In genomic region chr2:176699098-176699497, GRCh38 we compare ENCODE assay signal across 16 cellular contexts.
DNase-seq lines count a peak whose midpoint lies in the region; ATAC-seq and TF ChIP-seq lines count a peak whose summit lies in the region.
"Had no signal": no experiment of that assay in that cellular context is flagged by ENCODE, and none has a peak within 500 bp of the region (broad histone marks: within the 10 kb centered on the region; RNA-seq: fewer than 3 reads in every experiment).

No MANE protein-coding gene starts in this region.

- no peaks in the 10 kb centered on the region for H3K36me3 ChIP-seq in A673 (ENCODE audit: insufficient read depth, low read length, poor library complexity, severe bottlenecking)
- H3K36me3 ChIP-seq: BE2C had no signal

- no peaks in the 10 kb centered on the region for H3K9me3 Mint-ChIP-seq in nephron
- H3K9me3 Mint-ChIP-seq: CD4-positive, alpha-beta T cell; GM23338; HFFc6 had no signal

- ATAC-seq in SK-N-SH treated with all-trans-retinoic acid at 6 μM for 48 hours, result peak; percentile 44; the same call in 1 of the 3 replicates
- ATAC-seq: GM23338, HepG2 had no signal

- no peaks in the 10 kb centered on the region for H3K27me3 Mint-ChIP-seq in nephron (ENCODE audit: low read depth)

- H3K27ac ChIP-seq in A673 (ENCODE audit: low read depth, low read length, poor library complexity, severe bottlenecking), result peak overlapping the region; percentile 1

- H3K36me3 Mint-ChIP-seq in nephron (ENCODE audit: low read depth), result no peaks in the 10 kb centered on the region

- CTCF ChIA-PET in A673 (lab: Charles Lee) (no interaction called here), HEK293T (lab: Yijun Ruan, JAX) (interaction anchor here (1.2 kb wide), 1 partner anchor 45 kb away, joined by 5 read pairs; no protein-coding TSS in a partner anchor)

- no peak overlapping the region for H3K4me3 Mint-ChIP-seq in nephron
- H3K4me3 Mint-ChIP-seq: CD4-positive, alpha-beta T cell; GM23338; HFFc6 had no signal

- TF ChIP-seq CTCF in A673 (conservative IDR thresholded peaks at IDR 0.05; ENCODE audit: low read depth, low read length) (no peak), nephron (IDR thresholded peaks at IDR 0.05; ENCODE audit: unreplicated experiment in 3 of 3) (no peak)

- H3K27me3 ChIP-seq in A673 (replicated peaks; ENCODE audit: insufficient read depth, low read depth, low read length, poor library complexity), result no peaks in the 10 kb centered on the region
- H3K27me3 ChIP-seq: BE2C had no signal

- peaks cover 24% of the 10 kb centered on the region for H3K4me1 Mint-ChIP-seq in nephron

- DNase-seq in A673 (ENCODE audit: low spot score), result no peak
- no peak for DNase-seq in HEK293T (ENCODE audit: extremely low spot score)
- DNase-seq in KG1 (lab: John Stamatoyannopoulos, UW), result no peak
- DNase-seq in central memory CD4-positive, alpha-beta T cell, result no peak
- DNase-seq: ACHN; BE2C; C1 segment of cervical spinal cord; CD4-positive, alpha-beta T cell; DMS79 treated with DMSO at 0.1 percent for 48 hours; GF-D8; HCEC 1CT; HFFc6 had no signal

- intact Hi-C loops in A673 (cut with micrococcal nuclease; ENCODE audit: unreplicated experiment), result no loop called here

- peak overlapping the region; percentile 14 to 60 (median 43) for H3K27ac Mint-ChIP-seq in nephron
- H3K27ac Mint-ChIP-seq: CD4-positive, alpha-beta T cell; GM23338; HFFc6 had no signal

- H3K9me3 ChIP-seq in A673 (ENCODE audit: low read depth, low read length, poor library complexity, severe bottlenecking), result no peaks in the 10 kb centered on the region
- H3K9me3 ChIP-seq: BE2C had no signal

- no TSS peak for BruUV-seq in A673 (replicated peaks; lab: Mats Ljungman, UMichigan)

- peaks cover 74% of the 10 kb centered on the region for H3K4me1 ChIP-seq in A673 (ENCODE audit: insufficient read depth, low read length, poor library complexity, severe bottlenecking)
- H3K4me1 ChIP-seq: BE2C had no signal

- POLR2A ChIA-PET in A673 (lab: Charles Lee; ENCODE audit: low non-redundant PET), result no interaction called here
- POLR2A ChIA-PET in HEK293T (lab: Yijun Ruan, JAX), result no interaction called here

- H3K4me3 ChIP-seq in A673 (ENCODE audit: low read depth, low read length, poor library complexity, severe bottlenecking), result no peak overlapping the region
- H3K4me3 ChIP-seq: GM23338 had no signal

TF ChIP-seq in HEK293T, 16 proteins besides CTCF, POLR2A, EP300 and RAD21:
- no peak for TF ChIP-seq CTBP1 (IDR thresholded peaks at IDR 0.05; ENCODE audit: borderline replicate concordance)
- TF ChIP-seq PKNOX1 (IDR thresholded peaks at IDR 0.05), result peak; percentile 43

TF ChIP-seq in SK-N-SH treated with all-trans-retinoic acid at 6 μM for 48 hours, 23 proteins besides CTCF, POLR2A, EP300 and RAD21 (continues in another document):
- TF ChIP-seq CSRNP3 (CRISPR knock-in tag; IDR thresholded peaks at IDR 0.05), result 0 out of 2 replicates have a peak, but pooled peaks have one; percentile 42
- TF ChIP-seq ARNTL (CRISPR knock-in tag; IDR thresholded peaks at IDR 0.05; ENCODE audit: borderline replicate concordance, low read depth), result no peak
- TF ChIP-seq TCF4 (CRISPR knock-in tag; IDR thresholded peaks at IDR 0.05; ENCODE audit: borderline replicate concordance), result peak; percentile 66
- TF ChIP-seq ZFP3 (CRISPR knock-in tag; IDR thresholded peaks at IDR 0.05), result no peak
- TF ChIP-seq ESRRG (CRISPR knock-in tag; IDR thresholded peaks at IDR 0.05), result peak; percentile 71; the same call in 1 of the 2 replicates
- no peak for TF ChIP-seq TSHZ2 (CRISPR knock-in tag; IDR thresholded peaks at IDR 0.05)
- no peak; the same call in 1 of the 2 replicates for TF ChIP-seq POU6F1 (CRISPR knock-in tag; IDR thresholded peaks at IDR 0.05; ENCODE audit: borderline replicate concordance, low read depth)
- TF ChIP-seq SNAI2 (CRISPR knock-in tag; IDR thresholded peaks at IDR 0.05), result 0 out of 2 replicates have a peak, but pooled peaks have one; percentile 60
- TF ChIP-seq ISL1 (CRISPR knock-in tag; IDR thresholded peaks at IDR 0.05), result peak; percentile 100
- TF ChIP-seq CREB5 (CRISPR knock-in tag; IDR thresholded peaks at IDR 0.05; ENCODE audit: low read depth), result peak; percentile 99
- TF ChIP-seq ZNF565 (CRISPR knock-in tag; conservative IDR thresholded peaks at IDR 0.05; ENCODE audit: low read depth), result no peak; the same call in 1 of the 2 replicates
- TF ChIP-seq TOX (CRISPR knock-in tag; IDR thresholded peaks at IDR 0.05; ENCODE audit: borderline replicate concordance), result peak; percentile 93; the same call in 1 of the 2 replicates
- no peak for TF ChIP-seq ZNF70 (CRISPR knock-in tag; IDR thresholded peaks at IDR 0.05)
- 0 out of 2 replicates have a peak, but pooled peaks have one; percentile 76 for TF ChIP-seq RARB (CRISPR knock-in tag; IDR thresholded peaks at IDR 0.05)
- TF ChIP-seq PATZ1 (CRISPR knock-in tag; IDR thresholded peaks at IDR 0.05; ENCODE audit: borderline replicate concordance), result peak; percentile 76; the same call in 1 of the 2 replicates
